8 cellular contexts compared by ENCODE assay signal in the genomic region with DNA sequence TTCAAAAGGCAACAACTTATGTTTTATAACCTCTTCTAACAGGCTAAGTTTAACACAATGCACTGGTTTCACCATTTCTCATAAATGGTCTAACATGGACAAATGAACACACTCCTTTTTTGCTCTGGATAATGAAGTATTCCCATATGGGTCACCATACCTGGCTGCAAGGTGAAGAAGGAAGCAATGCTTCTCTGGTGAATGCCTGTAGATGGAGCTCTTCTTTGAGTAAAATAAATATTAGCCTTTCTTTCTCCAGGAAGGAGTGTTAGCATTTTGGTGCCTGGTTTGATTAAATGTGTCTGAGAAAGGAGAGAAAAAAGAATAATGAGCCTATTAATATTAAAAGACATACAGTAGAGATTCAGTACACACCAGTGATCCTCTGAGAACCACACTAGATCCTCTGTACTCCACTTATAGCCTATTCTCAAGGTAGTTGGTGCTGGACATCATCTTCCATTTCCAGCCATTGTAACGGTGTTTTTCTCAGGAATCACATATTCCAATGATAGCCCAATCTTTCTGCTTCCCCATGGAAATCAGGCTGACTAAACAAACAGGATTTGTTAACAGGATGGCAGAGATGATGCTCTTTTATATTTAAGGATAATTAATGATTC. TPM values are rescaled to one million over a fixed set of nuclear protein-coding genes. Genes with fewer than 3 reads are reported as not detected.
DNase-seq lines count a peak whose midpoint lies in the region; ATAC-seq, FAIRE-seq and TF ChIP-seq lines count a peak whose summit lies in the region.

No MANE protein-coding gene starts in this region.

- H3K27me3 Mint-ChIP-seq in stimulated activated memory B cell treated with anti-CD40 and anti-IgM and Interleukin-4, amounts not matched to agents 10 μg/mL and 1 μg/mL and 100 μg/mL, for 72 hours: no peaks in the 10 kb centered on the region

- TF ChIP-seq POLR2A in A549 (IDR thresholded peaks at IDR 0.05; ENCODE audit: low read length): no peak

- no peaks in the 10 kb centered on the region for H3K9me3 ChIP-seq in A549
- no peaks in the 10 kb centered on the region for H3K9me3 ChIP-seq in PC-9 (ENCODE audit: insufficient read depth, low read depth)

- peaks cover 4% of the 10 kb centered on the region; the same call in 1 of the 2 replicates for H3F3A ChIP-seq in PC-9 (ENCODE audit: insufficient read depth, low read depth)

- POLR2A ChIA-PET in A549 (lab: Yijun Ruan, JAX): interaction anchor here (1.0 kb wide), 1 partner anchor 37 kb away, joined by 3 read pairs; no protein-coding TSS in a partner anchor
- POLR2A ChIA-PET in PC-9 (lab: Charles Lee; ENCODE audit: unreplicated experiment): interaction anchor here (0.7 kb wide), 2 partner anchors 25 to 69 kb away, joined by 5 to 6 read pairs; no protein-coding TSS in a partner anchor

- H3K36me3 ChIP-seq in PC-9 (ENCODE audit: low read depth): no peaks in the 10 kb centered on the region

- peak in 1 of 2 experiments; percentile 14 for DNase-seq in A549 (ENCODE audit: low read depth in 1 of 2, low spot score in 1 of 2)
- DNase-seq in GM10266 (ENCODE audit: extremely low spot score): no peak
- DNase-seq in PC-9: no peak
- no peak for DNase-seq in fibroblast of the aortic adventitia (ENCODE audit: low read depth)
- no peak for DNase-seq in DMS114 treated with DMSO at 0.1 percent for 48 hours (lab: John Stamatoyannopoulos, UW; ENCODE audit: unreplicated experiment)
- DNase-seq in ureter (ENCODE audit: low spot score): no peak
- no peak for DNase-seq in NCI-H1436 (lab: John Stamatoyannopoulos, UW)

- 88% methylated on average over 1 of the region's 1 CpG for whole genome bisulfite sequencing in A549 (ENCODE audit: missing lambda C conversion rate)

- H3K4me1 ChIP-seq in A549 (no peaks in the 10 kb centered on the region), PC-9 (replicated peaks; ENCODE audit: insufficient read depth) (no peaks in the 10 kb centered on the region)

- H3K9me2 ChIP-seq in PC-9 (ENCODE audit: insufficient read depth): no peaks in the 10 kb centered on the region

- no peak overlapping the region for H3K4me3 Mint-ChIP-seq in stimulated activated memory B cell treated with anti-CD40 and anti-IgM and Interleukin-4, amounts not matched to agents 10 μg/mL and 1 μg/mL and 100 μg/mL, for 72 hours

- CTCF ChIA-PET in A549 (lab: Yijun Ruan, JAX): interaction anchor here (0.6 to 1.5 kb wide), 10 partner anchors 8 to 185 kb away, joined by 3 to 7 read pairs (median 3); partner anchors contain the start of genes EXTL1, PAFAH2 and PAQR7
- CTCF ChIA-PET in PC-9 (lab: Charles Lee): interaction anchor here (0.6 to 1.0 kb wide), 3 partner anchors 38 to 160 kb away, joined by 3 to 7 read pairs (median 3); partner anchors contain the start of genes PAFAH2 and PAQR7

- no peaks in the 10 kb centered on the region for H3K27me3 ChIP-seq in PC-9 (ENCODE audit: insufficient read depth, low read depth)

- TF ChIP-seq CTCF in A549 (IDR thresholded peaks at IDR 0.05) (peak; percentile 46; the same call in 1 of the 3 replicates), GM10266 (IDR thresholded peaks at IDR 0.05; ENCODE audit: control insufficient read depth, insufficient read depth, low read depth, missing control alignments) (peak; percentile 36), PC-9 (conservative IDR thresholded peaks at IDR 0.05) (peak; percentile 59), fibroblast of the aortic adventitia (IDR thresholded peaks at IDR 0.05; ENCODE audit: insufficient read depth, low read length) (peak; percentile 38)

- H2AFZ ChIP-seq in PC-9: no peak overlapping the region

- peaks cover 5% of the 10 kb centered on the region; the same call in 1 of the 2 replicates for H3K79me2 ChIP-seq in PC-9 (ENCODE audit: low read depth)

- H3K4me3 ChIP-seq in A549 (no peak overlapping the region), PC-9 (no peak overlapping the region), fibroblast of the aortic adventitia (ENCODE audit: low read depth, low read length) (no peak overlapping the region)

- ATAC-seq in A549: peak in 1 of 2 experiments; percentile 59; a peak in 1 of 6 replicates
- ATAC-seq in stimulated activated memory B cell treated with anti-CD40 and anti-IgM and Interleukin-4, amounts not matched to agents 10 μg/mL and 1 μg/mL and 100 μg/mL, for 72 hours: no peak

- BruUV-seq in PC-9 (replicated peaks; lab: Mats Ljungman, UMichigan): no TSS peak

- no peak overlapping the region for H3K27ac ChIP-seq in A549
- H3K27ac ChIP-seq in PC-9: 0 out of 2 replicates have a peak overlapping the region, but pooled peaks have one; percentile 12

- H3K4me1 Mint-ChIP-seq in stimulated activated memory B cell treated with anti-CD40 and anti-IgM and Interleukin-4, amounts not matched to agents 10 μg/mL and 1 μg/mL and 100 μg/mL, for 72 hours: no peaks in the 10 kb centered on the region

- TF ChIP-seq RAD21 in A549 (conservative IDR thresholded peaks at IDR 0.05 in 1 of 2, IDR thresholded peaks at IDR 0.05 in 1 of 2): peak; percentile 39 to 49

- H3K36me3 Mint-ChIP-seq in stimulated activated memory B cell treated with anti-CD40 and anti-IgM and Interleukin-4, amounts not matched to agents 10 μg/mL and 1 μg/mL and 100 μg/mL, for 72 hours: peaks cover 32% of the 10 kb centered on the region

- intact Hi-C loops in PC-9 (cut with micrococcal nuclease; ENCODE audit: unreplicated experiment): loop anchor here (1.0 to 2.0 kb wide), 2 partner anchors 55 to 161 kb away; partner anchors contain the start of gene PAFAH2

- no peaks in the 10 kb centered on the region for H4K20me1 ChIP-seq in PC-9 (ENCODE audit: insufficient read depth)

- H3K9me3 Mint-ChIP-seq in stimulated activated memory B cell treated with anti-CD40 and anti-IgM and Interleukin-4, amounts not matched to agents 10 μg/mL and 1 μg/mL and 100 μg/mL, for 72 hours: peaks cover 5% of the 10 kb centered on the region

- TF ChIP-seq EP300 in A549 (IDR thresholded peaks at IDR 0.05): no peak

- FAIRE-seq in A549 (lab: Jason Lieb, UNC): no peak

- H3K4me2 ChIP-seq in A549: no peak overlapping the region
- no peak overlapping the region for H3K4me2 ChIP-seq in PC-9

- no peak overlapping the region for H3K27ac Mint-ChIP-seq in stimulated activated memory B cell treated with anti-CD40 and anti-IgM and Interleukin-4, amounts not matched to agents 10 μg/mL and 1 μg/mL and 100 μg/mL, for 72 hours

TF ChIP-seq in A549, 52 proteins besides CTCF, POLR2A, EP300 and RAD21:
- no peak for TF ChIP-seq TFCP2L1 (CRISPR knock-in tag; IDR thresholded peaks at IDR 0.05)
- TF ChIP-seq SMC3 (IDR thresholded peaks at IDR 0.05): peak; percentile 33; the same call in 2 of the 3 replicates

RNA-seq across cellular contexts. Expression of gene MTFR1L, which starts 17.6 kb away (rescaled TPM):
- polyA plus RNA-seq in A549 (2011; rRNA removed): 26.1 and 33.0 TPM in 2 replicates
- polyA plus RNA-seq in A549 (2012; cell fraction: cytosol; rRNA removed): 27.5 and 30.1 TPM in 2 replicates
- 24.6 and 27.8 TPM in 2 replicates for polyA plus RNA-seq in A549 (2012; cell fraction: nucleus; rRNA removed)
- polyA plus RNA-seq in A549 (2017; fragmentation: RNase III; extraction: RNeasy Plus Mini Kit Qiagen cat#74134 plus additional on column Dnase treatment): 24.7 to 26.1 TPM (median 25.9 TPM) in 3 replicates
- 25.7 and 29.3 TPM in 2 replicates for polyA minus RNA-seq in A549 (2011; rRNA and poly(A)+ RNA removed)
- 40.9 and 41.7 TPM in 2 replicates for total RNA-seq in PC-9 (2021)
- total RNA-seq in fibroblast of the aortic adventitia (ENCODE audit: low replicate concordance): 44.6 and 164 TPM in 2 replicates
- 66.9 TPM for total RNA-seq in ureter

RNA-seq across cellular contexts. Expression of gene AUNIP, which starts 21.9 kb away (rescaled TPM):
- polyA plus RNA-seq in A549 (2011; rRNA removed) (6.6 and 8.4 TPM in 2 replicates), A549 (2017; fragmentation: RNase III; extraction: RNeasy Plus Mini Kit Qiagen cat#74134 plus additional on column Dnase treatment) (5.6 to 7.3 TPM (median 6.5 TPM) in 3 replicates)
- polyA plus RNA-seq in A549 (2012; cell fraction: cytosol; rRNA removed): 4.5 and 5.2 TPM in 2 replicates
- polyA plus RNA-seq in A549 (2012; cell fraction: nucleus; rRNA removed): 2.0 and 2.9 TPM in 2 replicates
- 5.2 and 6.7 TPM in 2 replicates for polyA minus RNA-seq in A549 (2011; rRNA and poly(A)+ RNA removed)
- total RNA-seq in PC-9 (2021) (11.0 and 11.3 TPM in 2 replicates), fibroblast of the aortic adventitia (ENCODE audit: low replicate concordance) (4.8 TPM in 1 of 2 replicates, not detected in the other), ureter (0.91 TPM)

RNA-seq across cellular contexts. Expression of gene SELENON, which starts 37.4 kb away (rescaled TPM):
- polyA plus RNA-seq in A549 (2011; rRNA removed) (16.6 and 30.1 TPM in 2 replicates), A549 (2017; fragmentation: RNase III; extraction: RNeasy Plus Mini Kit Qiagen cat#74134 plus additional on column Dnase treatment) (38.8 to 41.1 TPM (median 40.0 TPM) in 3 replicates)
- polyA plus RNA-seq in A549 (2012; cell fraction: cytosol; rRNA removed): 44.2 and 64.3 TPM in 2 replicates
- polyA plus RNA-seq in A549 (2012; cell fraction: nucleus; rRNA removed): 53.8 and 61.9 TPM in 2 replicates
- 23.3 and 36.5 TPM in 2 replicates for polyA minus RNA-seq in A549 (2011; rRNA and poly(A)+ RNA removed)
- total RNA-seq in PC-9 (2021) (39.0 and 44.3 TPM in 2 replicates), fibroblast of the aortic adventitia (ENCODE audit: low replicate concordance) (10.2 and 35.0 TPM in 2 replicates), ureter (85.2 TPM)

RNA-seq across cellular contexts. Expression of gene PAQR7, which starts 38.1 kb away (rescaled TPM):
- polyA plus RNA-seq in A549 (2011; rRNA removed) (2.3 and 3.4 TPM in 2 replicates), A549 (2017; fragmentation: RNase III; extraction: RNeasy Plus Mini Kit Qiagen cat#74134 plus additional on column Dnase treatment) (5.9 to 6.4 TPM (median 6.0 TPM) in 3 replicates)
- 2.6 and 4.0 TPM in 2 replicates for polyA plus RNA-seq in A549 (2012; cell fraction: cytosol; rRNA removed)
- polyA plus RNA-seq in A549 (2012; cell fraction: nucleus; rRNA removed): 6.9 and 7.4 TPM in 2 replicates
- 8.5 and 10.1 TPM in 2 replicates for polyA minus RNA-seq in A549 (2011; rRNA and poly(A)+ RNA removed)
- total RNA-seq in PC-9 (2021) (30.2 and 34.0 TPM in 2 replicates), fibroblast of the aortic adventitia (ENCODE audit: low replicate concordance) (2.8 and 6.9 TPM in 2 replicates), ureter (60.8 TPM)
